In the genomic region with DNA sequence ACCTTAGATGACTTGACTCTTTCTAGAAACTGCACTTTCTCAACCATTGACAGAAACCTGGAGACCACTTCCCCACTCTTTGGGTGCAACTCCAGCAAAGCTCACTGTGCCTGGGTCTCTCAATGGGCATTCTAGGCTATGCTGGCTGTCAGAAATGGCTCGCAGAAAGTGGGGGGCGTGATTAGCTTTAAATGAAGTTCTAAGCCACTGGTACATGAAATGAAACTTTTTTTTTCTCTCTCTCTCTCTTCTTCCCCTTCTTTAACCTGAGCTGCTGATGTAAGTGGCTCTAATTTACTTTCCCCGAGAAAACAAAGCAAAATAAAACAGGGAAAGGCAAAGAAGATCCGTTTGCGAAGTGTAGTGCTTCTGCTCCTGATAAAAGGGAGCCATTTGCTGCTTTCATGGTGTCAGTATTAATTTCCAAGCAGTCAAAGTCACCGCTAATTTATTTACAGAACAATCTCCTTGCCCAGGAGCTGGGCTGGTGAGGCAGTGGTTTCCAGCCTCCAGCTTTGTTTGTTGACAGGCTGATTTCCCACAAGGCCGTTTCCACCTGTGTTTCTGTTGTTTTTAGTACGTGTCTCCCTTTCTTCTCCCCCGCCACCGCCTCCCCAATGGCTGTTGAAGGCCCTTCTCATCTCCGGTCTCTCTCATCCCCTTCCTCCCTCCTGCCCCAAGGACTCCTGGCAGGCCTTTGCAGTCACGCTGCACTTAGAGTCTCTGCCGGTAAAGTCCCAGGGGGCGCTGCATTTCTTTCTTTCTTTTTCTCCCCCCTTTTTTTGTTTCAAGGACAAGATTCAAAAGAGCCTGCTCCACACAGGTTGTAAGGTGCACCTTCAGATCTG, we compare ENCODE assay signal across 12 cellular contexts.
DNase-seq lines count a peak whose midpoint lies in the region; ATAC-seq, FAIRE-seq and TF ChIP-seq lines count a peak whose summit lies in the region.
"Had no signal": no experiment of that assay in that cellular context is flagged by ENCODE, and none has a peak within 500 bp of the region (broad histone marks: within the 10 kb centered on the region; RNA-seq: fewer than 3 reads in every experiment).

No MANE protein-coding gene starts in this region.

- H3K27me3 Mint-ChIP-seq in CD8-positive, alpha-beta T cell (ENCODE audit: low read depth), result peaks cover 7% of the 10 kb centered on the region

- no peak for TF ChIP-seq POLR2A in uterus (IDR thresholded peaks at IDR 0.05)

- no peak for TF ChIP-seq CTCF in CD8-positive, alpha-beta T cell (IDR thresholded peaks at IDR 0.05)
- TF ChIP-seq CTCF in OCI-LY3 (IDR thresholded peaks at IDR 0.05; ENCODE audit: low read depth, low read length) (peak; percentile 60), uterus (IDR thresholded peaks at IDR 0.05) (no peak)

- intact Hi-C loops in CD8-positive, alpha-beta T cell (cut with DNase I, micrococcal nuclease), result no loop called here
- intact Hi-C loops in uterus (cut with DNase I; ENCODE audit: low total_unique reads), result no loop called here

- peak overlapping the region; percentile 51 for H3K4me3 Mint-ChIP-seq in CD8-positive, alpha-beta T cell

- H3K4me1 ChIP-seq in CD8-positive, alpha-beta T cell (ENCODE audit: insufficient read depth, low read length), result no peaks in the 10 kb centered on the region
- H3K4me1 ChIP-seq in OCI-LY3 (ENCODE audit: low read length), result peaks cover 63% of the 10 kb centered on the region
- no peaks in the 10 kb centered on the region for H3K4me1 ChIP-seq in uterus

- H3K27me3 ChIP-seq in CD8-positive, alpha-beta T cell (ENCODE audit: insufficient read depth, low read length), result no peaks in the 10 kb centered on the region
- H3K27me3 ChIP-seq in OCI-LY3 (ENCODE audit: low read depth, low read length) (no peaks in the 10 kb centered on the region), uterus (no peaks in the 10 kb centered on the region)
- H3K27me3 ChIP-seq: ovary had no signal

- no peaks in the 10 kb centered on the region for H3K36me3 ChIP-seq in CD8-positive, alpha-beta T cell (ENCODE audit: insufficient read depth, low read length)
- H3K36me3 ChIP-seq in OCI-LY3 (replicated peaks; ENCODE audit: low read depth, low read length) (peaks cover 3% of the 10 kb centered on the region), uterus (no peaks in the 10 kb centered on the region)
- H3K36me3 ChIP-seq: ovary had no signal

- no peaks in the 10 kb centered on the region for H3K36me3 Mint-ChIP-seq in CD8-positive, alpha-beta T cell

- H3K4me1 Mint-ChIP-seq in CD8-positive, alpha-beta T cell (ENCODE audit: low read depth), result peaks cover 10% of the 10 kb centered on the region

- H3K27ac ChIP-seq in CD8-positive, alpha-beta T cell (ENCODE audit: low read depth, low read length), result no peak overlapping the region
- H3K27ac ChIP-seq in OCI-LY3 (ENCODE audit: low read length), result peak overlapping the region; percentile 73
- H3K27ac ChIP-seq in uterus, result no peak overlapping the region
- H3K27ac ChIP-seq: ovary had no signal

- H3K79me2 ChIP-seq in OCI-LY3 (ENCODE audit: low read length), result no peaks in the 10 kb centered on the region

- FAIRE-seq in GM19239 (lab: Jason Lieb, UNC), result peak; percentile 72
- FAIRE-seq: D721Med had no signal

- ATAC-seq in CD8-positive, alpha-beta T cell, result no peak
- ATAC-seq in HG03432 (IDR thresholded peaks at IDR 0.05; ENCODE audit: unreplicated experiment), result no peak
- no peak for ATAC-seq in GM21367 (IDR thresholded peaks at IDR 0.05; ENCODE audit: unreplicated experiment)

- CTCF ChIA-PET in CD8-positive, alpha-beta T cell (lab: Charles Lee), result interaction anchor here (0.7 to 1.3 kb wide), 3 partner anchors 18 to 502 kb away, joined by 3 to 4 read pairs (median 3); no protein-coding TSS in a partner anchor

- DNase-seq in CD8-positive, alpha-beta T cell, result no peak
- DNase-seq in GM19239 (ENCODE audit: insufficient read length, low spot score) (no peak), iPS DF 19.7 (ENCODE audit: low read depth, low spot score) (peak; percentile 42), uterus (no peak), DMS79 treated with DMSO at 0.1 percent for 48 hours (lab: John Stamatoyannopoulos, UW) (no peak)
- DNase-seq: head of caudate nucleus, NCI-H526 treated with DMSO at 0.1 percent for 48 hours, ovary had no signal

- no peaks in the 10 kb centered on the region for H3K9me3 ChIP-seq in CD8-positive, alpha-beta T cell (ENCODE audit: low read length)
- H3K9me3 ChIP-seq in OCI-LY3 (ENCODE audit: insufficient read depth, low read length), result no peaks in the 10 kb centered on the region
- no peaks in the 10 kb centered on the region for H3K9me3 ChIP-seq in uterus
- H3K9me3 ChIP-seq: ovary had no signal

- H4K20me1 ChIP-seq in OCI-LY3 (ENCODE audit: insufficient read depth, low read length), result no peaks in the 10 kb centered on the region

- peak overlapping the region; percentile 66 for H3K9ac ChIP-seq in OCI-LY3 (ENCODE audit: low read length)

- no peaks in the 10 kb centered on the region for H3K9me3 Mint-ChIP-seq in CD8-positive, alpha-beta T cell

- peak overlapping the region; percentile 78 for H3K4me2 ChIP-seq in OCI-LY3 (ENCODE audit: low read length)

- POLR2A ChIA-PET in CD8-positive, alpha-beta T cell (lab: Charles Lee), result no interaction called here

- peak overlapping the region; percentile 11 for H3K27ac Mint-ChIP-seq in CD8-positive, alpha-beta T cell

- peak overlapping the region; percentile 93 for H2AFZ ChIP-seq in OCI-LY3 (ENCODE audit: low read depth, low read length)

- H3K4me3 ChIP-seq in CD8-positive, alpha-beta T cell (ENCODE audit: low read depth, low read length), result no peak overlapping the region
- H3K4me3 ChIP-seq in OCI-LY3 (ENCODE audit: low read length), result peak overlapping the region; percentile 57
- no peak overlapping the region for H3K4me3 ChIP-seq in uterus
- H3K4me3 ChIP-seq: ovary had no signal
